Comparison of ENCODE assay signal across 8 cellular contexts in the genomic region with DNA sequence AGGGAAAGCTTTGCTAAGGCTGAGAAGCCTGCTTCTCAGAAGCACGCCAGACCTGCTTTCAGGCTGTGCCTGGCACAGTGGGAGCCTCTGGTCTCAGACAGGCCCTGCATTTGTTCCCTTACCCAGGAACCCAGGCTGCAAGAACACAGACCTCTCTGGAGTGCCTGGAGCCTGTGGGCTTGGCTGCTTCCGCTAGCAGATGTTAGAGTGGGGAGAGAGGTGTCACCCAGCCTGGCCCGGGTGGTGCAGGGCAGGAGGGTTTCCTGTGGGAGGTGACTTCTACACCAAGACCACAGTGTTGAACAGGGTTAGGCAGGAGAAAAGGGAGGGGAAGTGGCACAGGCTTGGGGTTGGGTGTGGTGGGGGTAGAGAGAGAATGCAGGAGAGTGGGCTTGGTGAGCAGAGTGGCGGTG. TPM values are rescaled to one million over a fixed set of nuclear protein-coding genes. Genes with fewer than 3 reads are reported as not detected.
DNase-seq lines count a peak whose midpoint lies in the region; ATAC-seq and TF ChIP-seq lines count a peak whose summit lies in the region.

No MANE protein-coding gene starts in this region.

- no peaks in the 10 kb centered on the region for H3K79me1 ChIP-seq in H9 (ENCODE audit: insufficient read depth, low read depth, low read length, poor library complexity, severe bottlenecking)

- no peak for TF ChIP-seq CTCF in H9 (conservative IDR thresholded peaks at IDR 0.05)

- H3K4ac ChIP-seq in H9 (ENCODE audit: low read depth, low read length) = no peak overlapping the region

- peak; percentile 54 for ATAC-seq in GM19463 (IDR thresholded peaks at IDR 0.05; ENCODE audit: unreplicated experiment)

- H3K56ac ChIP-seq in H9 (ENCODE audit: insufficient read length, low read depth, low read length) = no peak overlapping the region

- H3K9ac ChIP-seq in H9 (ENCODE audit: extremely low read depth, insufficient read length, low read length) = no peak overlapping the region

- H3K9me3 ChIP-seq in H9 (ENCODE audit: control insufficient read depth, low read depth, low read length) = no peaks in the 10 kb centered on the region

- no peak overlapping the region for H3K23ac ChIP-seq in H9 (ENCODE audit: insufficient read length, low read depth, low read length)

- no peaks in the 10 kb centered on the region for H3K4me1 ChIP-seq in H9 (ENCODE audit: insufficient read depth, low read length)

- H2BK15ac ChIP-seq in H9 (ENCODE audit: low read depth, low read length) = no peak overlapping the region

- no peaks in the 10 kb centered on the region for H4K20me1 ChIP-seq in H9 (ENCODE audit: control insufficient read depth, insufficient read depth, insufficient read length)

- no peak overlapping the region for H2AFZ ChIP-seq in H9 (ENCODE audit: low read length)

- H3K4me1 Mint-ChIP-seq in T-helper 2 cell treated with Interferon-gamma antibody and Interleukin-4, amounts not matched to agents 5 μg/mL and 100 μg/mL, for 36 hours (ENCODE audit: low read depth) = peaks cover 47% of the 10 kb centered on the region
- H3K4me1 Mint-ChIP-seq in activated naive CD8-positive, alpha-beta T cell (ENCODE audit: low read depth) = peaks cover 44% of the 10 kb centered on the region
- peaks cover 7 to 9% of the 10 kb centered on the region in 2 experiments; a peak in 2 of 4 replicates for H3K4me1 Mint-ChIP-seq in H9

- no peak overlapping the region for H4K91ac ChIP-seq in H9 (ENCODE audit: insufficient read length, low read depth, low read length)

- H3K79me2 ChIP-seq in H9 (ENCODE audit: insufficient read depth, low read length) = no peaks in the 10 kb centered on the region

- H3K27me3 ChIP-seq in H9 (ENCODE audit: insufficient read depth, low read length) = no peaks in the 10 kb centered on the region

- no peak overlapping the region for H2BK20ac ChIP-seq in H9 (ENCODE audit: low read depth, low read length, poor library complexity, severe bottlenecking)

- peak overlapping the region; percentile 60 for H3K4me3 Mint-ChIP-seq in T-helper 2 cell treated with Interferon-gamma antibody and Interleukin-4, amounts not matched to agents 5 μg/mL and 100 μg/mL, for 36 hours
- peak overlapping the region; percentile 62 for H3K4me3 Mint-ChIP-seq in activated naive CD8-positive, alpha-beta T cell
- H3K4me3 Mint-ChIP-seq in H9 = no peak overlapping the region

- no CpG with 5 or more reads among the region's 4 CpGs for WGBS in H9 (ENCODE audit: extremely low coverage, insufficient read length, low lambda C conversion rate)

- no peak overlapping the region for H4K5ac ChIP-seq in H9 (ENCODE audit: insufficient read length, low read depth, low read length)

- H2BK120ac ChIP-seq in H9 (ENCODE audit: low read depth, low read length, poor library complexity, severe bottlenecking) = no peak overlapping the region

- H3K9me3 Mint-ChIP-seq in T-helper 2 cell treated with Interferon-gamma antibody and Interleukin-4, amounts not matched to agents 5 μg/mL and 100 μg/mL, for 36 hours = peaks cover 14% of the 10 kb centered on the region
- peaks cover 7% of the 10 kb centered on the region for H3K9me3 Mint-ChIP-seq in activated naive CD8-positive, alpha-beta T cell (ENCODE audit: low read depth)
- peaks cover 7 to 8% of the 10 kb centered on the region in 2 experiments; a peak in 4 of 5 replicates for H3K9me3 Mint-ChIP-seq in H9

- H3K23me2 ChIP-seq in H9 (ENCODE audit: insufficient read length, low read depth, low read length, poor library complexity, severe bottlenecking) = no peaks in the 10 kb centered on the region

- no peak overlapping the region for H4K8ac ChIP-seq in H9 (replicated peaks; ENCODE audit: insufficient read length, low read depth, low read length)

- H3K27me3 Mint-ChIP-seq in T-helper 2 cell treated with Interferon-gamma antibody and Interleukin-4, amounts not matched to agents 5 μg/mL and 100 μg/mL, for 36 hours (ENCODE audit: low read depth) = peaks cover 4% of the 10 kb centered on the region
- H3K27me3 Mint-ChIP-seq in activated naive CD8-positive, alpha-beta T cell = no peaks in the 10 kb centered on the region
- H3K27me3 Mint-ChIP-seq in H9 (ENCODE audit: low read depth) = peaks cover 50% of the 10 kb centered on the region

- no peak overlapping the region for H2BK12ac ChIP-seq in H9 (ENCODE audit: insufficient read length, low read depth, low read length)

- H2AK5ac ChIP-seq in H9 (ENCODE audit: insufficient read length, low read length) = no peak overlapping the region

- H3T11ph ChIP-seq in H9 (ENCODE audit: low read length) = no peak overlapping the region

- H3K18ac ChIP-seq in H9 (ENCODE audit: insufficient read length, low read depth, low read length) = no peak overlapping the region

- no peak overlapping the region for H3K14ac ChIP-seq in H9 (ENCODE audit: insufficient read depth, low read length)

- H3K27ac ChIP-seq in H9 (ENCODE audit: insufficient read length, low read depth, low read length) = no peak overlapping the region

- peaks cover 5% of the 10 kb centered on the region for H3K36me3 Mint-ChIP-seq in T-helper 2 cell treated with Interferon-gamma antibody and Interleukin-4, amounts not matched to agents 5 μg/mL and 100 μg/mL, for 36 hours (ENCODE audit: low read depth)
- peaks cover 2% of the 10 kb centered on the region for H3K36me3 Mint-ChIP-seq in activated naive CD8-positive, alpha-beta T cell
- H3K36me3 Mint-ChIP-seq in H9 (ENCODE audit: insufficient read depth in 1 of 3, low read depth in 3 of 3) = no peaks in the 10 kb centered on the region

- no peak overlapping the region for H3K4me2 ChIP-seq in H9 (ENCODE audit: insufficient read depth, insufficient read length, low read length)

- peak overlapping the region; percentile 90 for H3K27ac Mint-ChIP-seq in T-helper 2 cell treated with Interferon-gamma antibody and Interleukin-4, amounts not matched to agents 5 μg/mL and 100 μg/mL, for 36 hours
- H3K27ac Mint-ChIP-seq in activated naive CD8-positive, alpha-beta T cell = peak overlapping the region; percentile 92
- no peak overlapping the region for H3K27ac Mint-ChIP-seq in H9

- peak; percentile 56 for DNase-seq in T-helper 2 cell treated with Interferon-gamma antibody and Interleukin-4, amounts not matched to agents 5 μg/mL and 100 μg/mL, for 36 hours (ENCODE audit: low spot score)
- peak; percentile 57 for DNase-seq in stimulated activated CD8-positive, alpha-beta memory T cell treated with anti-CD3 and anti-CD28 coated beads, Interleukin-12 subunit alpha, Interleukin-12 subunit beta, amount 100 ng/mL, for 1 hour (ENCODE audit: low read depth)
- no peak for DNase-seq in NCI-H2029 treated with DMSO at 0.1 percent for 48 hours (lab: John Stamatoyannopoulos, UW)
- no peak for DNase-seq in NCI-H1048 (lab: John Stamatoyannopoulos, UW)
- DNase-seq in H9 = no peak
- no peak for DNase-seq in cerebellum (ENCODE audit: low spot score)

- H2BK5ac ChIP-seq in H9 (ENCODE audit: insufficient read length, low read length) = no peak overlapping the region

RNA-seq across cellular contexts. Expression of a gene that starts 35.8 kb away (rescaled TPM):
- 0.57 and 1.1 TPM in 2 replicates for total RNA-seq in H9 (2021)
- 109 TPM for total RNA-seq in cerebellum

RNA-seq across cellular contexts. Expression of a gene that starts 50.2 kb away (rescaled TPM):
- total RNA-seq in H9 (2021) (11.7 and 12.1 TPM in 2 replicates), cerebellum (0.91 TPM)

RNA-seq across cellular contexts. Expression of a gene that starts 56.2 kb away (rescaled TPM):
- total RNA-seq in H9 (2021) (6.6 and 8.2 TPM in 2 replicates), cerebellum (1.9 TPM)

Comparison
In these comparisons a context has a peak if more than half of its experiments do, and no peak if none do; other contexts are left out.
1. DNase-seq: peak in T-helper 2 cell treated with Interferon-gamma antibody and Interleukin-4, amounts not matched to agents 5 μg/mL and 100 μg/mL, for 36 hours (single experiment) and stimulated activated CD8-positive, alpha-beta memory T cell treated with anti-CD3 and anti-CD28 coated beads, Interleukin-12 subunit alpha, Interleukin-12 subunit beta, amount 100 ng/mL, for 1 hour (single experiment); none in NCI-H2029 treated with DMSO at 0.1 percent for 48 hours (single experiment), NCI-H1048 (single experiment), H9 (single experiment) and cerebellum (single experiment).
2. H3K27ac Mint-ChIP-seq: peak in T-helper 2 cell treated with Interferon-gamma antibody and Interleukin-4, amounts not matched to agents 5 μg/mL and 100 μg/mL, for 36 hours (single experiment) and activated naive CD8-positive, alpha-beta T cell (single experiment); none in H9 (0 of 3).
3. H3K4me3 Mint-ChIP-seq: peak in T-helper 2 cell treated with Interferon-gamma antibody and Interleukin-4, amounts not matched to agents 5 μg/mL and 100 μg/mL, for 36 hours (single experiment) and activated naive CD8-positive, alpha-beta T cell (single experiment); none in H9 (0 of 2).
4. RNA of a gene that starts 35.8 kb away (total RNA-seq): 109 TPM in cerebellum (single experiment); 0.57 to 1.1 TPM in H9; every median in the first group is over 10 times any median in the second.